In genomic region chr20:39132093-39132492, GRCh38 we compare ENCODE assay signal across 2 cellular contexts.
TF ChIP-seq lines count a peak whose summit lies in the region.

No MANE protein-coding gene starts in this region.

TF ChIP-seq in HepG2, 621 proteins besides CTCF, POLR2A, EP300 and RAD21:
- TF ChIP-seq ZNF629 (CRISPR knock-in tag; conservative IDR thresholded peaks at IDR 0.05) (peak; percentile 78), ZNF850 (CRISPR knock-in tag; conservative IDR thresholded peaks at IDR 0.05) (no peak)

TF ChIP-seq in K562, 482 proteins besides CTCF, POLR2A, EP300 and RAD21:
- TF ChIP-seq FOSL1 (tag; conservative IDR thresholded peaks at IDR 0.05), result no peak
- TF ChIP-seq ZNF324 (CRISPR knock-in tag; IDR thresholded peaks at IDR 0.05), result no peak
- TF ChIP-seq HIVEP1 (CRISPR knock-in tag; IDR thresholded peaks at IDR 0.05), result no peak
- TF ChIP-seq ZNF274 (IDR thresholded peaks at IDR 0.05; ENCODE audit: borderline replicate concordance, low read depth, low read length), result no peak
- no peak for TF ChIP-seq ZNF134 (CRISPR knock-in tag; conservative IDR thresholded peaks at IDR 0.05)
- TF ChIP-seq ZNF431 (CRISPR knock-in tag; IDR thresholded peaks at IDR 0.05), result no peak
- TF ChIP-seq NFATC3 (IDR thresholded peaks at IDR 0.05), result no peak
- TF ChIP-seq BCOR (IDR thresholded peaks at IDR 0.05), result peak; percentile 51; the same call in 1 of the 2 replicates
- TF ChIP-seq REST (CRISPR knock-in tag; IDR thresholded peaks at IDR 0.05; ENCODE audit: low read depth), result no peak
- peak; percentile 71 for TF ChIP-seq RBM25 (IDR thresholded peaks at IDR 0.05; ENCODE audit: low read depth, low read length, severe bottlenecking)
- no peak for TF ChIP-seq MAZ (CRISPR knock-in tag; conservative IDR thresholded peaks at IDR 0.05 in 1 of 2, IDR thresholded peaks at IDR 0.05 in 1 of 2)
- no peak for TF ChIP-seq MGA (IDR thresholded peaks at IDR 0.05)
- 0 out of 4 replicates have a peak, but pooled peaks of 1 of the 2 experiments have one; percentile 7 for TF ChIP-seq KDM1A (IDR thresholded peaks at IDR 0.05)
- TF ChIP-seq HDAC8 (tag; IDR thresholded peaks at IDR 0.05), result no peak
TF ChIP-seq in K562: peak in this region for 3.
